18 cellular contexts compared by ENCODE assay signal in the genomic region with DNA sequence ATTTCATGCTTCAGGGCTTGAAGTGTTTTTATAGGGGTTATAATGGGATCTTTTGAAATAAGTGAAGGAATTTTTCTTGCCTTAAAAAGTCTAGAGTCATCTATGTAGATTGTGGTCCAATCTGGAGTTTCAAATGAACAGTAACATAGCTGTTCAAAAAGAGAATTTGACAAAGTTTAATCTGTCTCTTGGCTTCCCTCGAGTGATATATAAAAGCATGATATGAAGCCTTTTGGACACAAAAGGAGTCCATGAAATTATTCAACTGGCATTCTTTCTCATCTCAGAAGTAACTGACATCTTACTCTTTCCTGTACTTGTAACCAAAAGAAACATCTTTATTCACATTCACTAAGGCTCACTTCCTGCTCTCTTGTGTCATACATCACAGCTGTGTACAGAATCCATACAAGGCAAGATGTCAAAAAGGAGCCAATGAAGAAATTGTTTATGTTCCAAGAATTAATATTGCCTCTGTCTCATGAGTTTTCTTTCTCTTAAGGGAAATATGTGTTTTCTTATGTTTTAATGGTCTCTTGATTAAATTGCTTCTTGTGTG.
DNase-seq lines count a peak whose midpoint lies in the region; ATAC-seq and TF ChIP-seq lines count a peak whose summit lies in the region.
"Had no signal": no experiment of that assay in that cellular context is flagged by ENCODE, and none has a peak within 500 bp of the region (broad histone marks: within the 10 kb centered on the region; RNA-seq: fewer than 3 reads in every experiment).

No MANE protein-coding gene starts in this region.

- H3K27me3 ChIP-seq in ACC112 (ENCODE audit: insufficient read depth, low read length) = no peaks in the 10 kb centered on the region
- no peaks in the 10 kb centered on the region for H3K27me3 ChIP-seq in CD8-positive, alpha-beta memory T cell (ENCODE audit: insufficient read depth, low read length, poor library complexity, severe bottlenecking)

- no peaks in the 10 kb centered on the region for H3K9me3 ChIP-seq in CD8-positive, alpha-beta memory T cell (ENCODE audit: low read length)

- in situ Hi-C loops in SK-MEL-5 (cut with HindIII; ENCODE audit: low pct_unique_long_range_greater_than_20kb, low sequenced_read_pairs) = no loop called here
- in situ Hi-C loops in GM13977 (cut with MboI; ENCODE audit: low pct_unique_long_range_greater_than_20kb, low sequenced_read_pairs, unreplicated experiment) = no loop called here

- H3K9me3 Mint-ChIP-seq in stimulated activated memory B cell treated with anti-CD40 and anti-IgM and Interleukin-4, amounts not matched to agents 10 μg/mL and 1 μg/mL and 100 μg/mL, for 72 hours = peaks cover 6% of the 10 kb centered on the region
- no peaks in the 10 kb centered on the region for H3K9me3 Mint-ChIP-seq in CD8-positive, alpha-beta memory T cell

- CTCF ChIA-PET in CD8-positive, alpha-beta memory T cell (lab: Charles Lee) = no interaction called here

- ATAC-seq in GM18520 (IDR thresholded peaks at IDR 0.05; ENCODE audit: unreplicated experiment) = no peak
- ATAC-seq in stimulated activated memory B cell treated with anti-CD40 and anti-IgM and Interleukin-4, amounts not matched to agents 10 μg/mL and 1 μg/mL and 100 μg/mL, for 72 hours = no peak
- ATAC-seq: GM12878 had no signal

- no peaks in the 10 kb centered on the region for H3K27me3 Mint-ChIP-seq in stimulated activated memory B cell treated with anti-CD40 and anti-IgM and Interleukin-4, amounts not matched to agents 10 μg/mL and 1 μg/mL and 100 μg/mL, for 72 hours
- H3K27me3 Mint-ChIP-seq in CD8-positive, alpha-beta memory T cell = peaks cover 4 to 5% of the 10 kb centered on the region in 2 donors

- H3K4me1 ChIP-seq in ACC112 (ENCODE audit: control insufficient read depth, insufficient read depth, low read length, unreplicated experiment) = no peaks in the 10 kb centered on the region
- H3K4me1 ChIP-seq in CD8-positive, alpha-beta memory T cell (ENCODE audit: insufficient read depth, low read length) = no peaks in the 10 kb centered on the region
- H3K4me1 ChIP-seq: parathyroid adenoma had no signal

- H3K4me3 Mint-ChIP-seq in stimulated activated memory B cell treated with anti-CD40 and anti-IgM and Interleukin-4, amounts not matched to agents 10 μg/mL and 1 μg/mL and 100 μg/mL, for 72 hours = no peak overlapping the region
- H3K4me3 Mint-ChIP-seq in CD8-positive, alpha-beta memory T cell = no peak overlapping the region

- no peaks in the 10 kb centered on the region for H3K36me3 Mint-ChIP-seq in stimulated activated memory B cell treated with anti-CD40 and anti-IgM and Interleukin-4, amounts not matched to agents 10 μg/mL and 1 μg/mL and 100 μg/mL, for 72 hours
- no peaks in the 10 kb centered on the region for H3K36me3 Mint-ChIP-seq in CD8-positive, alpha-beta memory T cell

- DNase-seq in HCEC 1CT (peak; percentile 40), SK-MEL-5 (ENCODE audit: low read depth, low spot score) (peak; percentile 43), foreskin melanocyte (peak; percentile 90), GM13977 (ENCODE audit: low spot score) (no peak)
- DNase-seq in CD8-positive, alpha-beta memory T cell = no peak
- DNase-seq: activated effector memory CD4-positive, alpha-beta T cell treated with Interleukin-2 at 50 U/mL for 16 hours; aorta; KG1; NCI-H1436 treated with DMSO at 0.1 percent for 48 hours; NCI-H446; small intestine; stimulated activated naive CD4-positive, alpha-beta T cell; SW 1271 had no signal

- no peaks in the 10 kb centered on the region for H3K4me1 Mint-ChIP-seq in stimulated activated memory B cell treated with anti-CD40 and anti-IgM and Interleukin-4, amounts not matched to agents 10 μg/mL and 1 μg/mL and 100 μg/mL, for 72 hours
- H3K4me1 Mint-ChIP-seq in CD8-positive, alpha-beta memory T cell = peaks cover 3 to 7% (median 5%) of the 10 kb centered on the region in 3 donors

- H3K79me2 ChIP-seq in ACC112 (ENCODE audit: control insufficient read depth, insufficient read depth, low read length, unreplicated experiment) = no peaks in the 10 kb centered on the region
- H3K79me2 ChIP-seq: parathyroid adenoma had no signal

- POLR2A ChIA-PET in CD8-positive, alpha-beta memory T cell (lab: Charles Lee) = no interaction called here

- no peak overlapping the region for H3K4me3 ChIP-seq in ACC112 (ENCODE audit: low read depth, low read length)
- no peak overlapping the region for H3K4me3 ChIP-seq in CD8-positive, alpha-beta memory T cell (ENCODE audit: low read length)
- H3K4me3 ChIP-seq: GM12878 had no signal

- H3K27ac ChIP-seq in ACC112 (ENCODE audit: low read depth, low read length) = no peak overlapping the region
- H3K27ac ChIP-seq in CD8-positive, alpha-beta memory T cell (ENCODE audit: low read depth, low read length) = no peak overlapping the region
- H3K27ac ChIP-seq: parathyroid adenoma had no signal

- H3K36me3 ChIP-seq in ACC112 (ENCODE audit: insufficient read depth, low read length) = no peaks in the 10 kb centered on the region; the same call in 1 of the 2 replicates
- H3K36me3 ChIP-seq in CD8-positive, alpha-beta memory T cell (ENCODE audit: insufficient read depth, low read length) = no peaks in the 10 kb centered on the region

- H2AFZ ChIP-seq in ACC112 (ENCODE audit: low read length, unreplicated experiment) = peak overlapping the region; percentile 75
- H2AFZ ChIP-seq: parathyroid adenoma had no signal

- H3K27ac Mint-ChIP-seq in stimulated activated memory B cell treated with anti-CD40 and anti-IgM and Interleukin-4, amounts not matched to agents 10 μg/mL and 1 μg/mL and 100 μg/mL, for 72 hours = no peak overlapping the region
- no peak overlapping the region for H3K27ac Mint-ChIP-seq in CD8-positive, alpha-beta memory T cell

- TF ChIP-seq CTCF in GM13977 (IDR thresholded peaks at IDR 0.05; ENCODE audit: extremely low read depth, insufficient read depth, missing control alignments) = no peak

Comparison
In these comparisons a context has a peak if more than half of its experiments do, and no peak if none do; other contexts are left out.
1. DNase-seq: peak in HCEC 1CT (single experiment), SK-MEL-5 (single experiment) and foreskin melanocyte (single experiment); none in GM13977 (single experiment) and CD8-positive, alpha-beta memory T cell (0 of 5).